Comparison of ENCODE assay signal across 22 cellular contexts in the genomic region with DNA sequence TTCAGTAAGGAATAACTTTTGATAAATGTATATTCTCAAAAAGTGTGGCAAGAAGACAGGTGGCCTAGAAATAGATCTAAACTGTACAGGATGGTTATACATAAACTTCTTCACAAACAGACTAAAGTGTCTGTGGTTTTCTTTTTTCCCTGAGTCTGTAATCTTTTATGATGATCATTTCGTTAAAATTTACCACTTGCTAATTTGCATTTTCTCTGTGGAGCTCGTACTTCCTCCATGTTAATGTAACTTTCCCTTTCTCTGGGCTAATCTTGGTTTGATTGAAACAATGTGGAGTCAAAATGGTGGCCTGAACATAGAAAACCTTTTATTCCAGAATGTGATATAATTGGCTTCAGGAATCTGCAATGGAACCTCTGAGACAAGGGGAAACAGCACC.
DNase-seq lines count a peak whose midpoint lies in the region; ATAC-seq and TF ChIP-seq lines count a peak whose summit lies in the region.
"Had no signal": no experiment of that assay in that cellular context is flagged by ENCODE, and none has a peak within 500 bp of the region (broad histone marks: within the 10 kb centered on the region; RNA-seq: fewer than 3 reads in every experiment).

No MANE protein-coding gene starts in this region.

- no peaks in the 10 kb centered on the region for H3K9me3 Mint-ChIP-seq in naive thymus-derived CD4-positive, alpha-beta T cell
- H3K9me3 Mint-ChIP-seq: CD8-positive, alpha-beta memory T cell; T-cell had no signal

- no peak for TF ChIP-seq CTCF in OCI-LY3 (IDR thresholded peaks at IDR 0.05; ENCODE audit: low read depth, low read length)
- TF ChIP-seq CTCF in MM.1S (IDR thresholded peaks at IDR 0.05; ENCODE audit: low read length), result no peak

- H3K9ac ChIP-seq in OCI-LY3 (ENCODE audit: low read length), result no peak overlapping the region
- no peak overlapping the region for H3K9ac ChIP-seq in MM.1S (ENCODE audit: low read length)
- H3K9ac ChIP-seq: BLaER1 treated with 17β-estradiol and CSF1 and Interleukin-3, amounts not matched to agents 10 nM and 100 nM; SK-N-SH had no signal

- H3K4me1 Mint-ChIP-seq in naive thymus-derived CD4-positive, alpha-beta T cell, result peaks cover 8 to 32% (median 16%) of the 10 kb centered on the region in 7 donors

- no peaks in the 10 kb centered on the region for H3K36me3 Mint-ChIP-seq in naive thymus-derived CD4-positive, alpha-beta T cell
- H3K36me3 Mint-ChIP-seq: CD8-positive, alpha-beta memory T cell; T-cell had no signal

- peak overlapping the region; percentile 30; the same call in 1 of the 2 replicates for H3K4me2 ChIP-seq in OCI-LY3 (ENCODE audit: low read length)
- no peak overlapping the region for H3K4me2 ChIP-seq in MM.1S (ENCODE audit: low read depth, low read length)
- H3K4me2 ChIP-seq: A549, SK-N-SH had no signal

- H3K79me2 ChIP-seq in OCI-LY3 (ENCODE audit: low read length), result no peaks in the 10 kb centered on the region
- H3K79me2 ChIP-seq in MM.1S (ENCODE audit: low read length), result no peaks in the 10 kb centered on the region

- no peaks in the 10 kb centered on the region for H3K9me2 ChIP-seq in MM.1S (replicated peaks; ENCODE audit: insufficient read depth, low read length)
- H3K9me2 ChIP-seq: SK-N-SH had no signal

- peaks cover 14% of the 10 kb centered on the region for H3K4me1 ChIP-seq in OCI-LY3 (ENCODE audit: low read length)
- peaks cover 0 to 17% of the 10 kb centered on the region in 2 donors for H3K4me1 ChIP-seq in naive thymus-derived CD4-positive, alpha-beta T cell (ENCODE audit: control insufficient read depth in 2 of 2, insufficient read depth in 2 of 2, low read length in 2 of 2)
- H3K4me1 ChIP-seq in MM.1S (ENCODE audit: low read length), result no peaks in the 10 kb centered on the region
- H3K4me1 ChIP-seq: A549 had no signal

- H3K27me3 ChIP-seq in OCI-LY3 (ENCODE audit: low read depth, low read length), result no peaks in the 10 kb centered on the region
- no peaks in the 10 kb centered on the region for H3K27me3 ChIP-seq in naive thymus-derived CD4-positive, alpha-beta T cell (ENCODE audit: control insufficient read depth in 2 of 2, insufficient read depth in 2 of 2, low read length in 2 of 2)
- H3K27me3 ChIP-seq in MG63, result 0 out of 2 replicates have a peak, but pooled peaks cover 5% of the 10 kb centered on the region
- H3K27me3 ChIP-seq in MM.1S (replicated peaks; ENCODE audit: insufficient read depth, low read length), result no peaks in the 10 kb centered on the region
- H3K27me3 ChIP-seq: BLaER1 treated with 17β-estradiol and CSF1 and Interleukin-3, amounts not matched to agents 10 nM and 100 nM had no signal

- H3K4me3 Mint-ChIP-seq in naive thymus-derived CD4-positive, alpha-beta T cell, result peak overlapping the region in 2 of 10 donors; percentile 37 to 45
- H3K4me3 Mint-ChIP-seq: CD8-positive, alpha-beta memory T cell had no signal

- H3K27ac ChIP-seq in OCI-LY3 (ENCODE audit: low read length), result no peak overlapping the region
- no peak overlapping the region for H3K27ac ChIP-seq in naive thymus-derived CD4-positive, alpha-beta T cell (ENCODE audit: low read depth, low read length)
- H3K27ac ChIP-seq in MM.1S (ENCODE audit: low read length), result no peak overlapping the region
- H3K27ac ChIP-seq: A549; BLaER1 treated with 17β-estradiol and CSF1 and Interleukin-3, amounts not matched to agents 10 nM and 100 nM had no signal

- peaks cover 5 to 12% (median 6%) of the 10 kb centered on the region in 5 donors for H3K27me3 Mint-ChIP-seq in naive thymus-derived CD4-positive, alpha-beta T cell

- H3K36me3 ChIP-seq in OCI-LY3 (replicated peaks; ENCODE audit: low read depth, low read length) (no peaks in the 10 kb centered on the region), MG63 (no peaks in the 10 kb centered on the region), MM.1S (replicated peaks; ENCODE audit: insufficient read depth, low read length) (no peaks in the 10 kb centered on the region)
- no peaks in the 10 kb centered on the region for H3K36me3 ChIP-seq in naive thymus-derived CD4-positive, alpha-beta T cell (ENCODE audit: control insufficient read depth in 2 of 3, insufficient read depth in 3 of 3, low read length in 3 of 3)
- H3K36me3 ChIP-seq: BLaER1 treated with 17β-estradiol and CSF1 and Interleukin-3, amounts not matched to agents 10 nM and 100 nM had no signal

- no peaks in the 10 kb centered on the region for H4K20me1 ChIP-seq in OCI-LY3 (ENCODE audit: insufficient read depth, low read length)
- H4K20me1 ChIP-seq in MM.1S (ENCODE audit: insufficient read depth, low read length), result no peaks in the 10 kb centered on the region
- H4K20me1 ChIP-seq: BLaER1 treated with 17β-estradiol and CSF1 and Interleukin-3, amounts not matched to agents 10 nM and 100 nM had no signal

- no peaks in the 10 kb centered on the region for H3F3A ChIP-seq in MM.1S (ENCODE audit: insufficient read depth, low read length)

- H3K4me3 ChIP-seq in OCI-LY3 (ENCODE audit: low read length), result no peak overlapping the region
- no peak overlapping the region for H3K4me3 ChIP-seq in naive thymus-derived CD4-positive, alpha-beta T cell (ENCODE audit: low read length)
- H3K4me3 ChIP-seq in MG63, result no peak overlapping the region
- H3K4me3 ChIP-seq in MM.1S (ENCODE audit: low read length), result no peak overlapping the region
- H3K4me3 ChIP-seq: A549; BLaER1 treated with 17β-estradiol and CSF1 and Interleukin-3, amounts not matched to agents 10 nM and 100 nM; GM12878 had no signal

- POLR2A ChIA-PET in naive thymus-derived CD4-positive, alpha-beta T cell (lab: Charles Lee), result no interaction called here

- H3K27ac Mint-ChIP-seq in naive thymus-derived CD4-positive, alpha-beta T cell, result no peak overlapping the region
- H3K27ac Mint-ChIP-seq: CD8-positive, alpha-beta memory T cell; T-cell had no signal

- H3K9me3 ChIP-seq in OCI-LY3 (ENCODE audit: insufficient read depth, low read length), result no peaks in the 10 kb centered on the region
- H3K9me3 ChIP-seq in naive thymus-derived CD4-positive, alpha-beta T cell (ENCODE audit: control insufficient read depth in 2 of 3, low read length in 3 of 3), result no peaks in the 10 kb centered on the region
- no peaks in the 10 kb centered on the region for H3K9me3 ChIP-seq in MG63
- no peaks in the 10 kb centered on the region for H3K9me3 ChIP-seq in MM.1S (replicated peaks; ENCODE audit: insufficient read depth, low read length)
- H3K9me3 ChIP-seq: A549; BLaER1 treated with 17β-estradiol and CSF1 and Interleukin-3, amounts not matched to agents 10 nM and 100 nM; SK-N-SH had no signal

- no peak for DNase-seq in naive thymus-derived CD4-positive, alpha-beta T cell
- DNase-seq in MG63 (no peak), MM.1S (no peak), NCI-H2081 (lab: John Stamatoyannopoulos, UW) (no peak)
- DNase-seq: CD8-positive, alpha-beta memory T cell; DMS79 treated with DMSO at 0.1 percent for 48 hours; NCI-H1436; NCI-H2029 treated with DMSO at 0.1 percent for 48 hours; NCI-H748 treated with DMSO at 0.1 percent for 48 hours; SK-N-SH; T-cell; T1000 had no signal

- H2AFZ ChIP-seq in OCI-LY3 (ENCODE audit: low read depth, low read length) (peak overlapping the region; percentile 26; the same call in 1 of the 2 replicates), MM.1S (ENCODE audit: low read length) (no peak overlapping the region)

- peak; percentile 82 for ATAC-seq in GM18861 (IDR thresholded peaks at IDR 0.05; ENCODE audit: unreplicated experiment)
- ATAC-seq in GM19463 (IDR thresholded peaks at IDR 0.05; ENCODE audit: unreplicated experiment), result peak; percentile 59
- ATAC-seq in HG03175 (IDR thresholded peaks at IDR 0.05; ENCODE audit: unreplicated experiment), result peak; percentile 46
- ATAC-seq in naive thymus-derived CD4-positive, alpha-beta T cell, result no peak
- ATAC-seq: A549, GM12878, HCT116, Panc1, Right ventricle myocardium inferior, T-cell had no signal

- intact Hi-C loops in naive thymus-derived CD4-positive, alpha-beta T cell (cut with micrococcal nuclease), result no loop called here

- CTCF ChIA-PET in naive thymus-derived CD4-positive, alpha-beta T cell (lab: Charles Lee), result no interaction called here
